In the genomic region with DNA sequence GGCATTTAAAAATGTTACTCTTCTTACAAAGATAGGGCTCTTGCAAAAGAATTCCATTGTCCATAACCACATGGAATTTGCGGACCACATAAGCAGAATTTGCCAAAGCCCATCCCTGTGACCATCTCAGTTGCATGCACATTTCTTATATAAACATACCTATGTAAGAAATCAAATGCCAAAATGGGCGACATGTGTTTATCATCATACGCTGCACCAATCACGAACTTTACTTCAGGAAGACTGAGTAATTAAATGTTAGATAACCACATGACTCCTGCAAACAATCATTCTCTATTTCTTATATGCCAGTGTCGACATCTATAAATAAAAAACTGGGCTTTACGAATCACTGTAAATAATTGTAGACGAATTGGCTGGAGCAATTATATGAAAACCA, we compare ENCODE assay signal across 20 cellular contexts.
"Had no signal": no experiment of that assay in that cellular context is flagged by ENCODE, and none has a peak within 500 bp of the region (broad histone marks: within the 10 kb centered on the region; RNA-seq: fewer than 3 reads in every experiment).

No MANE protein-coding gene starts in this region.

- H3K4me1 ChIP-seq: colonic mucosa, lower lobe of right lung, neural progenitor cell, right atrium auricular region had no signal

- H3K36me3 ChIP-seq: colonic mucosa, left ventricle myocardium inferior, lower lobe of right lung, neural progenitor cell, ovary, right atrium auricular region, sigmoid colon had no signal

- H3K4me2 ChIP-seq: neural progenitor cell had no signal

- H3K27ac ChIP-seq: colonic mucosa, left ventricle myocardium inferior, lower lobe of right lung, neural progenitor cell, ovary, right atrium auricular region, sigmoid colon had no signal

- H3K9ac ChIP-seq: neural progenitor cell had no signal

- DNase-seq: colonic mucosa; dermis blood vessel endothelial cell; effector CD4-positive, alpha-beta T cell; endodermal cell; erythroblast; foreskin fibroblast; immature natural killer cell; left cardiac atrium; left ventricle myocardium inferior; lower lobe of right lung; midbrain; nucleus accumbens; ovary; sigmoid colon; small intestine; stimulated activated CD4-positive, alpha-beta T cell treated with anti-CD3 and anti-CD28 coated beads, Interleukin-2, amount 100 ng/mL, for 48 hours; stimulated activated naive CD4-positive, alpha-beta T cell treated with Interleukin-2 at 50 U/mL for 16 hours; trophoblast cell had no signal

- H3K4me3 ChIP-seq: colonic mucosa, left ventricle myocardium inferior, lower lobe of right lung, neural progenitor cell, ovary, right atrium auricular region, sigmoid colon had no signal

- H3K27me3 ChIP-seq: colonic mucosa, neural progenitor cell, ovary, right atrium auricular region, sigmoid colon had no signal
